In genomic region chr19:3759482-3760254, GRCh38 we compare ENCODE assay signal across 18 cellular contexts. TPM values are rescaled to one million over a fixed set of nuclear protein-coding genes. Genes with fewer than 3 reads are reported as not detected.
DNase-seq lines count a peak whose midpoint lies in the region; ATAC-seq, FAIRE-seq and TF ChIP-seq lines count a peak whose summit lies in the region.
"Had no signal": no experiment of that assay in that cellular context is flagged by ENCODE, and none has a peak within 500 bp of the region (broad histone marks: within the 10 kb centered on the region; RNA-seq: fewer than 3 reads in every experiment).

No MANE protein-coding gene starts in this region.

- peak overlapping the region; percentile 96 for H3K9ac ChIP-seq in Loucy (ENCODE audit: low read depth, low read length, poor library complexity, severe bottlenecking)

- FAIRE-seq in HTR-8/SVneo (lab: Jason Lieb, UNC): no peak

- no peaks in the 10 kb centered on the region for H3K27me3 ChIP-seq in Loucy (ENCODE audit: insufficient read depth, low read length, poor library complexity, severe bottlenecking)
- H3K27me3 ChIP-seq: gastrocnemius medialis had no signal

- peaks cover 52% of the 10 kb centered on the region for H3K4me1 Mint-ChIP-seq in activated T-cell treated with anti-CD3 and anti-CD28 coated beads, Interleukin-2, amount 50 U/mL, for 72 hours (ENCODE audit: low read depth)
- H3K4me1 Mint-ChIP-seq in chondrocyte (ENCODE audit: low read depth): peaks cover 28% of the 10 kb centered on the region
- peaks cover 7% of the 10 kb centered on the region for H3K4me1 Mint-ChIP-seq in progenitor cell of endocrine pancreas (ENCODE audit: low read depth)

- H3K4me3 Mint-ChIP-seq in activated T-cell treated with anti-CD3 and anti-CD28 coated beads, Interleukin-2, amount 50 U/mL, for 72 hours: peak overlapping the region; percentile 41 to 100
- peak overlapping the region; percentile 12 for H3K4me3 Mint-ChIP-seq in chondrocyte (ENCODE audit: unreplicated experiment)
- peak overlapping the region; percentile 45 for H3K4me3 Mint-ChIP-seq in progenitor cell of endocrine pancreas (ENCODE audit: low read depth)

- no peak overlapping the region for H3K27ac Mint-ChIP-seq in activated T-cell treated with anti-CD3 and anti-CD28 coated beads, Interleukin-2, amount 50 U/mL, for 72 hours
- no peak overlapping the region for H3K27ac Mint-ChIP-seq in chondrocyte (ENCODE audit: unreplicated experiment)
- H3K27ac Mint-ChIP-seq in progenitor cell of endocrine pancreas: no peak overlapping the region

- peak overlapping the region; percentile 98 for H3K4me3 ChIP-seq in Loucy (ENCODE audit: low read length, poor library complexity, severe bottlenecking)

- H2AFZ ChIP-seq in Loucy (ENCODE audit: low read length): no peak overlapping the region

- no peaks in the 10 kb centered on the region for H3K9me3 ChIP-seq in Loucy (ENCODE audit: insufficient read depth, low read depth, low read length)
- H3K9me3 ChIP-seq: gastrocnemius medialis had no signal

- 0 out of 2 replicates have a peak, but pooled peaks cover 2% of the 10 kb centered on the region for H3F3A ChIP-seq in Loucy (ENCODE audit: low read depth)

- no peaks in the 10 kb centered on the region for H3K9me3 Mint-ChIP-seq in activated T-cell treated with anti-CD3 and anti-CD28 coated beads, Interleukin-2, amount 50 U/mL, for 72 hours
- H3K9me3 Mint-ChIP-seq in chondrocyte (ENCODE audit: low read depth) (no peaks in the 10 kb centered on the region), progenitor cell of endocrine pancreas (ENCODE audit: low read depth) (no peaks in the 10 kb centered on the region)

- no peaks in the 10 kb centered on the region for H4K20me1 ChIP-seq in Loucy (ENCODE audit: insufficient read depth, low read length, poor library complexity, severe bottlenecking)

- TF ChIP-seq CTCF in Loucy (conservative IDR thresholded peaks at IDR 0.05; ENCODE audit: low read length) (no peak), chondrocyte (IDR thresholded peaks at IDR 0.05) (no peak), progenitor cell of endocrine pancreas (IDR thresholded peaks at IDR 0.05; ENCODE audit: unreplicated experiment) (no peak)

- no peaks in the 10 kb centered on the region for H3K9me2 ChIP-seq in Loucy (replicated peaks; ENCODE audit: low read depth, low read length)

- H3K4me1 ChIP-seq in Loucy (ENCODE audit: insufficient read depth, low read length, poor library complexity, severe bottlenecking): peaks cover 23% of the 10 kb centered on the region

- peak overlapping the region; percentile 96 for H3K4me2 ChIP-seq in Loucy (ENCODE audit: low read depth, low read length, poor library complexity, severe bottlenecking)

- ATAC-seq in activated T-cell treated with anti-CD3 and anti-CD28 coated beads, Interleukin-2, amount 50 U/mL, for 72 hours (replicated peaks in 1 of 2): no peak
- ATAC-seq in GM19324 (IDR thresholded peaks at IDR 0.05; ENCODE audit: low FRiP score, unreplicated experiment): no peak
- ATAC-seq: gastrocnemius medialis, HCT116, Panc1 had no signal

- no peaks in the 10 kb centered on the region for H3K36me3 ChIP-seq in Loucy (ENCODE audit: insufficient read depth, low read length)

- DNase-seq in activated T-cell treated with anti-CD3 and anti-CD28 coated beads, Interleukin-2, amount 50 U/mL, for 72 hours: no peak
- no peak for DNase-seq in activated T-cell treated with anti-CD3 and anti-CD28 coated beads, Interleukin-2, amount 50 U/mL, for 1 hour
- DNase-seq in chondrocyte (ENCODE audit: low spot score) (no peak), progenitor cell of endocrine pancreas (ENCODE audit: low spot score, unreplicated experiment) (no peak), HTR-8/SVneo (ENCODE audit: insufficient read length, low spot score) (no peak), amniotic stem cell (lab: John Stamatoyannopoulos, UW) (no peak)
- DNase-seq: activated CD4-positive, alpha-beta T cell treated with anti-CD3 and anti-CD28 coated beads for 1 hour; DMS53; gastrocnemius medialis; NCI-H1694 had no signal

- H3K79me2 ChIP-seq in Loucy (ENCODE audit: insufficient read depth, low read length): peaks cover 36% of the 10 kb centered on the region

- H3K27me3 Mint-ChIP-seq in activated T-cell treated with anti-CD3 and anti-CD28 coated beads, Interleukin-2, amount 50 U/mL, for 72 hours (ENCODE audit: low read depth): no peaks in the 10 kb centered on the region
- H3K27me3 Mint-ChIP-seq in chondrocyte (ENCODE audit: low read depth): no peaks in the 10 kb centered on the region
- no peaks in the 10 kb centered on the region for H3K27me3 Mint-ChIP-seq in progenitor cell of endocrine pancreas

- H3K36me3 Mint-ChIP-seq in activated T-cell treated with anti-CD3 and anti-CD28 coated beads, Interleukin-2, amount 50 U/mL, for 72 hours (ENCODE audit: insufficient read depth in 2 of 2): peaks cover 2 to 8% of the 10 kb centered on the region in 2 donors
- peaks cover 3% of the 10 kb centered on the region for H3K36me3 Mint-ChIP-seq in chondrocyte (ENCODE audit: low read depth)
- peaks cover 3% of the 10 kb centered on the region for H3K36me3 Mint-ChIP-seq in progenitor cell of endocrine pancreas (ENCODE audit: insufficient read depth)

RNA-seq across cellular contexts. Expression of gene APBA3, which starts 1.8 kb away (rescaled TPM):
- total RNA-seq in activated T-cell treated with anti-CD3 and anti-CD28 coated beads, Interleukin-2, amount 50 U/mL, for 72 hours: 10 to 100 TPM; 51.8 to 52.7 TPM
- total RNA-seq in chondrocyte (17.8 to 20.4 TPM (median 18.2 TPM) in 3 replicates), progenitor cell of endocrine pancreas (31.4 and 33.3 TPM in 2 replicates)

RNA-seq across cellular contexts. Expression of gene MRPL54, which starts 2.8 kb away (rescaled TPM):
- total RNA-seq in activated T-cell treated with anti-CD3 and anti-CD28 coated beads, Interleukin-2, amount 50 U/mL, for 72 hours: 10 to 100 TPM; 67.3 to 74.2 TPM
- total RNA-seq in chondrocyte (41.6 to 52.4 TPM (median 42.9 TPM) in 3 replicates), progenitor cell of endocrine pancreas (38.6 and 39.8 TPM in 2 replicates)

RNA-seq across cellular contexts. Expression of gene RAX2, which starts 12.4 kb away (rescaled TPM):
- total RNA-seq in activated T-cell treated with anti-CD3 and anti-CD28 coated beads, Interleukin-2, amount 50 U/mL, for 72 hours: not detected
- total RNA-seq in chondrocyte (not detected in 3 replicates), progenitor cell of endocrine pancreas (not detected in 2 replicates)
- total RNA-seq: endothelial cell of umbilical vein, gastrocnemius medialis, lung microvascular endothelial cell, NCI-H460, osteoblast had no signal

RNA-seq across cellular contexts. Expression of gene MATK, which starts 26.5 kb away (rescaled TPM):
- 10 to 100 TPM; 15.5 to 19.2 TPM for total RNA-seq in activated T-cell treated with anti-CD3 and anti-CD28 coated beads, Interleukin-2, amount 50 U/mL, for 72 hours
- total RNA-seq in chondrocyte: not detected in 3 replicates
- total RNA-seq in progenitor cell of endocrine pancreas: 1.8 TPM in 2 replicates
- total RNA-seq: endothelial cell of umbilical vein, NCI-H460, osteoblast had no signal

RNA-seq across cellular contexts. Expression of gene TJP3, which starts 51.5 kb away (rescaled TPM):
- 1 to 10 TPM; 1.7 to 5.8 TPM for total RNA-seq in activated T-cell treated with anti-CD3 and anti-CD28 coated beads, Interleukin-2, amount 50 U/mL, for 72 hours
- total RNA-seq in chondrocyte: not detected in 3 replicates
- total RNA-seq in progenitor cell of endocrine pancreas: 36.3 and 40.7 TPM in 2 replicates
- total RNA-seq: endothelial cell of umbilical vein, lung microvascular endothelial cell, osteoblast had no signal

Comparison
In these comparisons a context has a peak if more than half of its experiments do, and no peak if none do; other contexts are left out.
1. H3K4me3 Mint-ChIP-seq: peak in every context shown above with its lines; median percentile 70 in activated T-cell treated with anti-CD3 and anti-CD28 coated beads, Interleukin-2, amount 50 U/mL, for 72 hours; 45 in progenitor cell of endocrine pancreas; 12 in chondrocyte.